18 cellular contexts compared by ENCODE assay signal in the genomic region with DNA sequence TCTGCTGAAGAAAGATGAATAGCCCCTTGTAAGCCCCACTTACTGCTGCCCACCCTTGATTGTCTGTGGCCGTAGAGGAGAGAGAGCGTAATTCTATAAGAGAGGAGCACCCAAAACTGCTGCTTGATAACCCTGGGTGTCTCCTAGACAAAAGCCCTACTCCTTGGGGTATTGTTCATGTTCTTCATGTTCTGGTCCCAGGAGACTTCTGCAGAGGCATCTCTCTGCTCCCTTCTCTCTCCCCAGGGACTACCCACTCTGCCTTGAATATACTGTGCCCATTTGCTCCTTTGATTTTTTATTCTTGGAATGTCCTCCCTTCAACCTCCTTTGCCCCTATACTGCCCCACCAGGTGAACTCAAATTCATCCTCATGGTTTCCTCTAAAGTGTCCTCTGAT.
"Had no signal": no experiment of that assay in that cellular context is flagged by ENCODE, and none has a peak within 500 bp of the region (broad histone marks: within the 10 kb centered on the region; RNA-seq: fewer than 3 reads in every experiment).

No MANE protein-coding gene starts in this region.

- H3K4me1 ChIP-seq: gastrocnemius medialis, suprapubic skin had no signal

- DNase-seq: effector memory CD4-positive, alpha-beta T cell; gastrocnemius medialis; kidney; left colon; left ventricle myocardium superior; mesendoderm; naive B cell; pancreas; right cardiac atrium; small intestine; stimulated activated CD4-positive, alpha-beta T cell treated with anti-CD3 and anti-CD28 coated beads, Interleukin-12 subunit alpha, Interleukin-12 subunit beta, amount 100 ng/mL, for 4 hours; stimulated activated naive CD8-positive, alpha-beta T cell treated with anti-CD3 and anti-CD28 coated beads, Interleukin-15, Interleukin-2, amounts not matched to agents 100 U/mL and 50 U/mL, for 24 hours; thyroid gland had no signal

- H3K36me3 ChIP-seq: esophagus muscularis mucosa, gastrocnemius medialis, pancreas, suprapubic skin, thyroid gland had no signal

- H3K27ac ChIP-seq: epithelial cell of prostate, esophagus muscularis mucosa, gastrocnemius medialis, pancreas, suprapubic skin had no signal

- H3K27me3 Mint-ChIP-seq: naive B cell had no signal

- H3K9me3 ChIP-seq: gastrocnemius medialis, pancreas, suprapubic skin, thyroid gland had no signal

- H3K27me3 ChIP-seq: thyroid gland had no signal

- H3K4me1 Mint-ChIP-seq: naive B cell had no signal

- H3K4me3 ChIP-seq: esophagus muscularis mucosa, gastrocnemius medialis, lung, pancreas, suprapubic skin, thyroid gland had no signal

- H3K4me3 Mint-ChIP-seq: naive B cell, type B pancreatic cell had no signal

- H3K9me3 Mint-ChIP-seq: type B pancreatic cell had no signal

- ATAC-seq: gastrocnemius medialis; left colon; left ventricle myocardium superior; pancreas; right cardiac atrium; stimulated activated naive CD8-positive, alpha-beta T cell treated with anti-CD3 and anti-CD28 coated beads, Interleukin-15, Interleukin-2, amounts not matched to agents 100 U/mL and 50 U/mL, for 24 hours had no signal

- H3K36me3 Mint-ChIP-seq: naive B cell, type B pancreatic cell had no signal
